30 cellular contexts compared by ENCODE assay signal in genomic region chr18:70219688-70220087, GRCh38.
"Had no signal": no experiment of that assay in that cellular context is flagged by ENCODE, and none has a peak within 500 bp of the region (broad histone marks: within the 10 kb centered on the region; RNA-seq: fewer than 3 reads in every experiment).

No MANE protein-coding gene starts in this region.

- H3K4me3 Mint-ChIP-seq: immature natural killer cell; naive thymus-derived CD8-positive, alpha-beta T cell; nephron; neural crest cell; stimulated activated memory B cell treated with anti-CD40 and anti-IgM and Interleukin-4, amounts not matched to agents 10 μg/mL and 1 μg/mL and 100 μg/mL, for 72 hours; stimulated activated naive CD8-positive, alpha-beta T cell treated with anti-CD3 and anti-CD28 coated beads, Interleukin-15, amount 100 ng/mL, for 72 hours; type B pancreatic cell had no signal

- H3K4me1 Mint-ChIP-seq: immature natural killer cell; naive thymus-derived CD8-positive, alpha-beta T cell; stimulated activated memory B cell treated with anti-CD40 and anti-IgM and Interleukin-4, amounts not matched to agents 10 μg/mL and 1 μg/mL and 100 μg/mL, for 72 hours; stimulated activated naive CD8-positive, alpha-beta T cell treated with anti-CD3 and anti-CD28 coated beads, Interleukin-15, amount 100 ng/mL, for 72 hours had no signal

- H3K4me1 ChIP-seq: left lung, lower lobe of right lung, pancreas, prostate gland, sigmoid colon, spleen, uterus had no signal

- DNase-seq: hypothalamus; immature natural killer cell; kidney; left colon; left lung; lower lobe of right lung; mammary epithelial cell; mesenchymal stem cell; naive thymus-derived CD8-positive, alpha-beta T cell; nucleus accumbens; pancreas; posterior cingulate gyrus; retina; right cardiac atrium; sigmoid colon; small intestine; spleen; stimulated activated CD4-positive, alpha-beta T cell treated with anti-CD3 and anti-CD28 coated beads, Interleukin-4, amount 100 ng/mL, for 4 hours; stimulated activated CD8-positive, alpha-beta memory T cell treated with anti-CD3 and anti-CD28 coated beads, Interleukin-4, amount 100 ng/mL, for 48 hours; stimulated activated naive CD4-positive, alpha-beta T cell treated with Interleukin-2 at 50 U/mL for 16 hours; stimulated activated naive CD8-positive, alpha-beta T cell treated with anti-CD3 and anti-CD28 coated beads, Interleukin-15, amount 100 ng/mL, for 72 hours; substantia nigra; uterus had no signal

- H3K36me3 Mint-ChIP-seq: immature natural killer cell; naive thymus-derived CD8-positive, alpha-beta T cell; stimulated activated memory B cell treated with anti-CD40 and anti-IgM and Interleukin-4, amounts not matched to agents 10 μg/mL and 1 μg/mL and 100 μg/mL, for 72 hours; type B pancreatic cell had no signal

- ATAC-seq: left colon; left lung; lower lobe of right lung; naive thymus-derived CD8-positive, alpha-beta T cell; pancreas; right cardiac atrium; stimulated activated memory B cell treated with anti-CD40 and anti-IgM and Interleukin-4, amounts not matched to agents 10 μg/mL and 1 μg/mL and 100 μg/mL, for 72 hours; stimulated activated naive CD8-positive, alpha-beta T cell treated with anti-CD3 and anti-CD28 coated beads, Interleukin-15, amount 100 ng/mL, for 72 hours had no signal

- H3K27ac Mint-ChIP-seq: immature natural killer cell; nephron; stimulated activated memory B cell treated with anti-CD40 and anti-IgM and Interleukin-4, amounts not matched to agents 10 μg/mL and 1 μg/mL and 100 μg/mL, for 72 hours; stimulated activated naive CD8-positive, alpha-beta T cell treated with anti-CD3 and anti-CD28 coated beads, Interleukin-15, amount 100 ng/mL, for 72 hours; type B pancreatic cell had no signal

- H3K27me3 ChIP-seq: pancreas, sigmoid colon, tibial nerve, uterus had no signal

- H3K4me3 ChIP-seq: left lung, lower lobe of right lung, pancreas, prostate gland, sigmoid colon, spleen, tibial nerve, uterus had no signal

- FAIRE-seq: islet of Langerhans, kidney, pancreas, small intestine had no signal

- H3K36me3 ChIP-seq: left lung, lower lobe of right lung, pancreas, prostate gland, sigmoid colon, spleen, tibial nerve, uterus had no signal

- H3K27ac ChIP-seq: left lung, lower lobe of right lung, pancreas, prostate gland, sigmoid colon, spleen, tibial nerve, uterus had no signal

- H3K9me3 ChIP-seq: left lung, lower lobe of right lung, pancreas, prostate gland, sigmoid colon, spleen, tibial nerve, uterus had no signal

- H3K9me3 Mint-ChIP-seq: immature natural killer cell; nephron; stimulated activated memory B cell treated with anti-CD40 and anti-IgM and Interleukin-4, amounts not matched to agents 10 μg/mL and 1 μg/mL and 100 μg/mL, for 72 hours; stimulated activated naive CD8-positive, alpha-beta T cell treated with anti-CD3 and anti-CD28 coated beads, Interleukin-15, amount 100 ng/mL, for 72 hours; type B pancreatic cell had no signal
